12 cellular contexts compared by ENCODE assay signal in genomic region chr6:165571721-165572132, GRCh38.
DNase-seq lines count a peak whose midpoint lies in the region; ATAC-seq and TF ChIP-seq lines count a peak whose summit lies in the region.
"Had no signal": no experiment of that assay in that cellular context is flagged by ENCODE, and none has a peak within 500 bp of the region (broad histone marks: within the 10 kb centered on the region; RNA-seq: fewer than 3 reads in every experiment).

No MANE protein-coding gene starts in this region.

- no peak for TF ChIP-seq CTCF in hepatocyte (IDR thresholded peaks at IDR 0.05; ENCODE audit: poor library complexity)

- no peak overlapping the region for H2AFZ ChIP-seq in hepatocyte
- H2AFZ ChIP-seq: neural progenitor cell had no signal

- H3K4me1 ChIP-seq in hepatocyte (ENCODE audit: insufficient read depth): peaks cover 11% of the 10 kb centered on the region

- DNase-seq in hepatocyte (ENCODE audit: low spot score): no peak
- DNase-seq in NCI-H1417 (lab: John Stamatoyannopoulos, UW): no peak
- DNase-seq in activated CD8-positive, alpha-beta memory T cell treated with anti-CD3 and anti-CD28 coated beads for 24 hours: no peak
- DNase-seq in activated CD4-positive, alpha-beta T cell treated with anti-CD3 and anti-CD28 coated beads for 48 hours: no peak
- DNase-seq in NCI-H446 (lab: John Stamatoyannopoulos, UW): no peak
- DNase-seq: activated CD8-positive, alpha-beta memory T cell treated with anti-CD3 and anti-CD28 coated beads, Interleukin-2, amount 10 ng/mL, durations not matched to agents 7 days and 5 days; CD8-positive, alpha-beta T cell; heart left ventricle had no signal

- no peaks in the 10 kb centered on the region for H3K79me2 ChIP-seq in hepatocyte

- H3K9me2 ChIP-seq in hepatocyte (replicated peaks; ENCODE audit: insufficient read depth): no peaks in the 10 kb centered on the region

- H4K20me1 ChIP-seq in hepatocyte (ENCODE audit: insufficient read depth, poor library complexity, severe bottlenecking): no peaks in the 10 kb centered on the region

- H3K36me3 ChIP-seq in hepatocyte (replicated peaks; ENCODE audit: insufficient read depth, low read depth): no peaks in the 10 kb centered on the region
- H3K36me3 ChIP-seq: heart left ventricle, neural progenitor cell had no signal

- peak overlapping the region; percentile 57 for H3K27ac ChIP-seq in hepatocyte
- H3K27ac ChIP-seq: neural progenitor cell had no signal

- no peaks in the 10 kb centered on the region for H3K9me3 ChIP-seq in hepatocyte (ENCODE audit: low read depth)

- H3K27me3 ChIP-seq in hepatocyte: no peaks in the 10 kb centered on the region
- H3K27me3 ChIP-seq: heart left ventricle, neural progenitor cell had no signal

- no peak overlapping the region for H3K4me3 ChIP-seq in hepatocyte
- H3K4me3 ChIP-seq: heart left ventricle, neural progenitor cell had no signal

- H3K4me2 ChIP-seq in hepatocyte: no peak overlapping the region
- H3K4me2 ChIP-seq: neural progenitor cell had no signal

- no peak for TF ChIP-seq POLR2A in GM18505 (IDR thresholded peaks at IDR 0.05; ENCODE audit: borderline replicate concordance, extremely low read depth, insufficient read depth, insufficient read length)

- WGBS in hepatocyte (ENCODE audit: low lambda C conversion rate, missing lambda C conversion rate): 90% methylated on average over 3 of the region's 3 CpGs

- ATAC-seq in GM18505 (IDR thresholded peaks at IDR 0.05; ENCODE audit: unreplicated experiment) (peak; percentile 95), GM21529 (IDR thresholded peaks at IDR 0.05; ENCODE audit: unreplicated experiment) (peak; percentile 54), HG03196 (IDR thresholded peaks at IDR 0.05; ENCODE audit: unreplicated experiment) (peak; percentile 81)
- ATAC-seq: activated CD8-positive, alpha-beta memory T cell treated with anti-CD3 and anti-CD28 coated beads, Interleukin-2, amount 10 ng/mL, durations not matched to agents 7 days and 5 days; CD8-positive, alpha-beta T cell had no signal
